In genomic region chr1:24382165-24382577, GRCh38 we compare ENCODE assay signal across 26 cellular contexts. TPM values are rescaled to one million over a fixed set of nuclear protein-coding genes. Genes with fewer than 3 reads are reported as not detected.
DNase-seq lines count a peak whose midpoint lies in the region; ATAC-seq and TF ChIP-seq lines count a peak whose summit lies in the region.
"Had no signal": no experiment of that assay in that cellular context is flagged by ENCODE, and none has a peak within 500 bp of the region (broad histone marks: within the 10 kb centered on the region; RNA-seq: fewer than 3 reads in every experiment).

No MANE protein-coding gene starts in this region.

- no peaks in the 10 kb centered on the region for H3K9me3 Mint-ChIP-seq in HFFc6
- no peaks in the 10 kb centered on the region for H3K9me3 Mint-ChIP-seq in activated naive CD4-positive, alpha-beta T cell treated with anti-CD3 and anti-CD28 coated beads, Interleukin-2, amount 50 U/mL, for 72 hours
- H3K9me3 Mint-ChIP-seq: activated naive CD8-positive, alpha-beta T cell treated with anti-CD3 and anti-CD28 coated beads, Interleukin-2, amount 50 U/mL, for 24 hours; memory B cell had no signal

- no peak overlapping the region for H3K4me3 ChIP-seq in mucosa of descending colon
- H3K4me3 ChIP-seq: transverse colon had no signal

- no peak overlapping the region for H3K27ac Mint-ChIP-seq in HFFc6
- no peak overlapping the region for H3K27ac Mint-ChIP-seq in activated naive CD4-positive, alpha-beta T cell treated with anti-CD3 and anti-CD28 coated beads, Interleukin-2, amount 50 U/mL, for 72 hours
- H3K27ac Mint-ChIP-seq: activated naive CD8-positive, alpha-beta T cell treated with anti-CD3 and anti-CD28 coated beads, Interleukin-2, amount 50 U/mL, for 24 hours; endodermal cell; memory B cell had no signal

- peak; percentile 54 for ATAC-seq in mucosa of descending colon
- no peak for ATAC-seq in activated naive CD4-positive, alpha-beta T cell treated with anti-CD3 and anti-CD28 coated beads, Interleukin-2, amount 50 U/mL, for 72 hours
- ATAC-seq: activated naive CD8-positive, alpha-beta T cell treated with anti-CD3 and anti-CD28 coated beads, Interleukin-2, amount 50 U/mL, for 24 hours; left cardiac atrium; sciatic nerve had no signal

- peaks cover 49% of the 10 kb centered on the region for H3K4me1 Mint-ChIP-seq in HFFc6 (ENCODE audit: low read depth)

- peak; percentile 43 for DNase-seq in activated effector memory CD4-positive, alpha-beta T cell treated with anti-CD3 and anti-CD28 coated beads, Interleukin-2, amount 50 U/mL, for 16 hours
- DNase-seq in activated effector memory CD4-positive, alpha-beta T cell treated with Interleukin-2 at 50 U/mL for 16 hours: no peak
- no peak for DNase-seq in epithelial cell of prostate (ENCODE audit: low read depth, low spot score)
- DNase-seq in mucosa of descending colon: no peak
- no peak for DNase-seq in HFFc6
- no peak for DNase-seq in stimulated activated naive CD4-positive, alpha-beta T cell (lab: John Stamatoyannopoulos, UW)
- no peak for DNase-seq in retina
- DNase-seq in activated naive CD4-positive, alpha-beta T cell treated with anti-CD3 and anti-CD28 coated beads, Interleukin-2, amount 50 U/mL, for 72 hours (ENCODE audit: low spot score in 2 of 2): no peak
- DNase-seq: activated CD4-positive, alpha-beta T cell treated with anti-CD3 and anti-CD28 coated beads for 4 hours; activated naive CD8-positive, alpha-beta T cell treated with anti-CD3 and anti-CD28 coated beads, Interleukin-2, amount 50 U/mL, for 24 hours; cortex of kidney; DMS79; HCEC 1CT; hippocampal formation; left cardiac atrium; NCI-H1436 treated with DMSO at 0.1 percent for 48 hours; NCI-H2081 treated with DMSO at 0.1 percent for 48 hours; NCI-H2227 treated with DMSO at 0.1 percent for 48 hours; NCI-H69; SHP77 treated with DMSO at 0.1 percent for 48 hours; stimulated activated CD4-positive, alpha-beta T cell treated with anti-CD3 and anti-CD28 coated beads, Interleukin-12 subunit alpha, Interleukin-12 subunit beta, amount 100 ng/mL, for 4 hours; stimulated activated CD4-positive, alpha-beta T cell treated with anti-CD3 and anti-CD28 coated beads, Interleukin-4, amount 100 ng/mL, for 1 hour; transverse colon had no signal

- peak overlapping the region; percentile 97 for H3K27ac ChIP-seq in epithelial cell of prostate

- H3K9me3 ChIP-seq in mucosa of descending colon: no peaks in the 10 kb centered on the region
- H3K9me3 ChIP-seq: transverse colon had no signal

- no peak overlapping the region for H3K4me3 Mint-ChIP-seq in HFFc6
- H3K4me3 Mint-ChIP-seq: activated naive CD8-positive, alpha-beta T cell treated with anti-CD3 and anti-CD28 coated beads, Interleukin-2, amount 50 U/mL, for 24 hours; endodermal cell; memory B cell had no signal

- TF ChIP-seq CTCF in mucosa of descending colon (IDR thresholded peaks at IDR 0.05) (no peak), HFFc6 (IDR thresholded peaks at IDR 0.05) (no peak)

- H3K27me3 Mint-ChIP-seq in HFFc6 (ENCODE audit: insufficient read depth): peaks cover 3% of the 10 kb centered on the region
- H3K27me3 Mint-ChIP-seq: activated naive CD8-positive, alpha-beta T cell treated with anti-CD3 and anti-CD28 coated beads, Interleukin-2, amount 50 U/mL, for 24 hours; memory B cell had no signal

- H3K36me3 ChIP-seq in mucosa of descending colon (ENCODE audit: low read depth): no peaks in the 10 kb centered on the region
- H3K36me3 ChIP-seq: transverse colon had no signal

- peaks cover 43% of the 10 kb centered on the region for H3K36me3 Mint-ChIP-seq in HFFc6 (ENCODE audit: low read depth)
- H3K36me3 Mint-ChIP-seq in activated naive CD4-positive, alpha-beta T cell treated with anti-CD3 and anti-CD28 coated beads, Interleukin-2, amount 50 U/mL, for 72 hours: peaks cover 5 to 9% of the 10 kb centered on the region in 2 donors

- H3K4me1 ChIP-seq in mucosa of descending colon (ENCODE audit: low read depth): peaks cover 18% of the 10 kb centered on the region

- intact Hi-C loops in mucosa of descending colon (cut with DNase I, micrococcal nuclease): no loop called here

RNA-seq across cellular contexts. Expression of gene STPG1, which starts 31.4 kb away (rescaled TPM):
- 10 to 100 TPM; 15.9 to 25.4 (median 17.9) TPM for total RNA-seq in mucosa of descending colon
- 10 to 100 TPM in 5 of 6 experiments, 1 to 10 TPM in 1; 8.8 to 13.0 (median 11.0) TPM for total RNA-seq in HFFc6 (2021; fragmentation: NEBNext Ultra II Directional; extraction: Animal tissue kit (Norgen Biotek cat#: 25700))
- 1 to 10 TPM; 6.1 to 7.0 TPM for total RNA-seq in activated naive CD4-positive, alpha-beta T cell treated with anti-CD3 and anti-CD28 coated beads, Interleukin-2, amount 50 U/mL, for 72 hours

RNA-seq across cellular contexts. Expression of gene NIPAL3, which starts 33.4 kb away (rescaled TPM):
- total RNA-seq in mucosa of descending colon: 10 to 100 TPM; 38.3 to 52.5 (median 40.7) TPM
- 100 to 1,000 TPM in 4 of 6 experiments, 10 to 100 TPM in 2; 97.8 to 164 (median 107) TPM for total RNA-seq in HFFc6 (2021; fragmentation: NEBNext Ultra II Directional; extraction: Animal tissue kit (Norgen Biotek cat#: 25700))
- 10 to 100 TPM; 40.7 to 66.1 TPM for total RNA-seq in activated naive CD4-positive, alpha-beta T cell treated with anti-CD3 and anti-CD28 coated beads, Interleukin-2, amount 50 U/mL, for 72 hours
